ENCODE assay signal across 1 cellular context in genomic region chr20:4720121-4720976, GRCh38.
A peak's percentile ranks its signal among the peaks of the same experiment; 100 is the strongest.
TF ChIP-seq lines count a peak whose summit lies in the region.

No MANE protein-coding gene starts in this region.

TF ChIP-seq in GM12878, 131 proteins besides CTCF, POLR2A, EP300 and RAD21 (continued from another document and continues in another):
- TF ChIP-seq NKRF (conservative IDR thresholded peaks at IDR 0.05) (no peak), IRF4 (IDR thresholded peaks at IDR 0.05; ENCODE audit: low read depth, low read length) (peak; percentile 82; the same call in 1 of the 2 replicates), PAX5 (IDR thresholded peaks at IDR 0.05; ENCODE audit: borderline replicate concordance, low read depth, low read length) (no peak), BCL11A (IDR thresholded peaks at IDR 0.05; ENCODE audit: low read depth, low read length) (peak; percentile 48; the same call in 1 of the 2 replicates), SP1 (IDR thresholded peaks at IDR 0.05; ENCODE audit: low read depth, low read length) (peak; percentile 76), HSF1 (IDR thresholded peaks at IDR 0.05; ENCODE audit: low read depth, low read length) (no peak), SUPT20H (IDR thresholded peaks at IDR 0.05; ENCODE audit: borderline replicate concordance, control insufficient read depth, low read depth, low read length) (no peak), GABPA (IDR thresholded peaks at IDR 0.05; ENCODE audit: low read depth) (no peak; the same call in 1 of the 2 replicates), FOXM1 (IDR thresholded peaks at IDR 0.05; ENCODE audit: low read depth, low read length) (peak; percentile 79), NBN (IDR thresholded peaks at IDR 0.05) (peak; percentile 91), TCF3 (IDR thresholded peaks at IDR 0.05; ENCODE audit: borderline replicate concordance, insufficient read depth, low read depth, low read length) (no peak), MYC (IDR thresholded peaks at IDR 0.05; ENCODE audit: insufficient read depth, insufficient read length, insufficient replicate concordance, low read length, severe bottlenecking) (no peak), SMC3 (IDR thresholded peaks at IDR 0.05; ENCODE audit: borderline replicate concordance, low read length) (peak; percentile 100), IKZF2 (IDR thresholded peaks at IDR 0.05) (peak; percentile 51 to 61; a peak in 3 of 4 replicates), KDM1A (IDR thresholded peaks at IDR 0.05; ENCODE audit: borderline replicate concordance) (no peak), SIX5 (IDR thresholded peaks at IDR 0.05; ENCODE audit: low read depth, low read length, severe bottlenecking) (no peak), RELB (IDR thresholded peaks at IDR 0.05; ENCODE audit: low read depth) (peak; percentile 80), TCF7 (IDR thresholded peaks at IDR 0.05; ENCODE audit: borderline replicate concordance) (0 out of 2 replicates have a peak, but pooled peaks have one; percentile 16), CREB1 (IDR thresholded peaks at IDR 0.05; ENCODE audit: low read depth) (peak; percentile 29; the same call in 1 of the 2 replicates), NFIC (IDR thresholded peaks at IDR 0.05; ENCODE audit: low read depth, low read length) (peak; percentile 85), MTA2 (IDR thresholded peaks at IDR 0.05; ENCODE audit: low read depth) (no peak; the same call in 1 of the 2 replicates), CHD2 (IDR thresholded peaks at IDR 0.05; ENCODE audit: borderline replicate concordance, low read depth, low read length) (no peak), SMARCA5 (IDR thresholded peaks at IDR 0.05) (no peak; the same call in 1 of the 2 replicates), RELA (IDR thresholded peaks at IDR 0.05; ENCODE audit: borderline replicate concordance, partially characterized antibody) (no peak), ZNF24 (IDR thresholded peaks at IDR 0.05) (no peak), SPI1 (IDR thresholded peaks at IDR 0.05; ENCODE audit: borderline replicate concordance, insufficient read depth, low read depth, low read length) (peak; percentile 93), ZZZ3 (IDR thresholded peaks at IDR 0.05; ENCODE audit: control insufficient read depth, insufficient read length, low read depth) (no peak), TBL1XR1 (IDR thresholded peaks at IDR 0.05; ENCODE audit: low read depth, low read length) (peak; percentile 29; the same call in 1 of the 2 replicates), ZNF207 (IDR thresholded peaks at IDR 0.05; ENCODE audit: borderline replicate concordance) (peak; percentile 53; the same call in 1 of the 2 replicates), SREBF1 (IDR thresholded peaks at IDR 0.05; ENCODE audit: low read length) (no peak), NFYA (IDR thresholded peaks at IDR 0.05; ENCODE audit: borderline replicate concordance, low read depth, low read length) (no peak), MEF2A (IDR thresholded peaks at IDR 0.05; ENCODE audit: insufficient read depth, low read depth, low read length) (peak; percentile 82), ZNF384 (IDR thresholded peaks at IDR 0.05; ENCODE audit: borderline replicate concordance, low read depth, low read length) (peak; percentile 98), MTA3 (IDR thresholded peaks at IDR 0.05; ENCODE audit: borderline replicate concordance, low read length) (no peak; the same call in 1 of the 2 replicates), YY1 (IDR thresholded peaks at IDR 0.05; ENCODE audit: low read depth, low read length) (peak; percentile 86), LARP7 (IDR thresholded peaks at IDR 0.05) (no peak), NRF1 (conservative IDR thresholded peaks at IDR 0.05; ENCODE audit: low read depth, low read length) (no peak)
- TF ChIP-seq, protein P1, sequence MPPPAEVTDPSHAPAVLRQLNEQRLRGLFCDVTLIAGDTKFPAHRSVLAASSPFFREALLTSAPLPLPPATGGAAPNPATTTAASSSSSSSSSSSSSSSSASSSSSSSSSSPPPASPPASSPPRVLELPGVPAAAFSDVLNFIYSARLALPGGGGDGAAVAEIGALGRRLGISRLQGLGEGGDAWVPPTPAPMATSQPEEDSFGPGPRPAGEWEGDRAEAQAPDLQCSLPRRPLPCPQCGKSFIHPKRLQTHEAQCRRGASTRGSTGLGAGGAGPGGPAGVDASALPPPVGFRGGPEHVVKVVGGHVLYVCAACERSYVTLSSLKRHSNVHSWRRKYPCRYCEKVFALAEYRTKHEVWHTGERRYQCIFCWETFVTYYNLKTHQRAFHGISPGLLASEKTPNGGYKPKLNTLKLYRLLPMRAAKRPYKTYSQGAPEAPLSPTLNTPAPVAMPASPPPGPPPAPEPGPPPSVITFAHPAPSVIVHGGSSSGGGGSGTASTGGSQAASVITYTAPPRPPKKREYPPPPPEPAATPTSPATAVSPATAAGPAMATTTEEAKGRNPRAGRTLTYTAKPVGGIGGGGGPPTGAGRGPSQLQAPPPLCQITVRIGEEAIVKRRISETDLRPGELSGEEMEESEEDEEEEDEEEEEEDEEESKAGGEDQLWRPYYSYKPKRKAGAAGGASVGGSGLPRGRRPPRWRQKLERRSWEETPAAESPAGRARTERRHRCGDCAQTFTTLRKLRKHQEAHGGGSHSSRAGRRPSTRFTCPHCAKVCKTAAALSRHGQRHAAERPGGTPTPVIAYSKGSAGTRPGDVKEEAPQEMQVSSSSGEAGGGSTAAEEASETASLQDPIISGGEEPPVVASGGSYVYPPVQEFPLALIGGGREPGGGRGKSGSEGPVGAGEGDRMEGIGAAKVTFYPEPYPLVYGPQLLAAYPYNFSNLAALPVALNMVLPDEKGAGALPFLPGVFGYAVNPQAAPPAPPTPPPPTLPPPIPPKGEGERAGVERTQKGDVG (CRISPR knock-in tag; IDR thresholded peaks at IDR 0.05) = no peak
- TF ChIP-seq, protein P2, sequence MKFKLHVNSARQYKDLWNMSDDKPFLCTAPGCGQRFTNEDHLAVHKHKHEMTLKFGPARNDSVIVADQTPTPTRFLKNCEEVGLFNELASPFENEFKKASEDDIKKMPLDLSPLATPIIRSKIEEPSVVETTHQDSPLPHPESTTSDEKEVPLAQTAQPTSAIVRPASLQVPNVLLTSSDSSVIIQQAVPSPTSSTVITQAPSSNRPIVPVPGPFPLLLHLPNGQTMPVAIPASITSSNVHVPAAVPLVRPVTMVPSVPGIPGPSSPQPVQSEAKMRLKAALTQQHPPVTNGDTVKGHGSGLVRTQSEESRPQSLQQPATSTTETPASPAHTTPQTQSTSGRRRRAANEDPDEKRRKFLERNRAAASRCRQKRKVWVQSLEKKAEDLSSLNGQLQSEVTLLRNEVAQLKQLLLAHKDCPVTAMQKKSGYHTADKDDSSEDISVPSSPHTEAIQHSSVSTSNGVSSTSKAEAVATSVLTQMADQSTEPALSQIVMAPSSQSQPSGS (IDR thresholded peaks at IDR 0.05; ENCODE audit: low read length) = peak; percentile 66; the same call in 1 of the 2 replicates
- TF ChIP-seq, protein P3, sequence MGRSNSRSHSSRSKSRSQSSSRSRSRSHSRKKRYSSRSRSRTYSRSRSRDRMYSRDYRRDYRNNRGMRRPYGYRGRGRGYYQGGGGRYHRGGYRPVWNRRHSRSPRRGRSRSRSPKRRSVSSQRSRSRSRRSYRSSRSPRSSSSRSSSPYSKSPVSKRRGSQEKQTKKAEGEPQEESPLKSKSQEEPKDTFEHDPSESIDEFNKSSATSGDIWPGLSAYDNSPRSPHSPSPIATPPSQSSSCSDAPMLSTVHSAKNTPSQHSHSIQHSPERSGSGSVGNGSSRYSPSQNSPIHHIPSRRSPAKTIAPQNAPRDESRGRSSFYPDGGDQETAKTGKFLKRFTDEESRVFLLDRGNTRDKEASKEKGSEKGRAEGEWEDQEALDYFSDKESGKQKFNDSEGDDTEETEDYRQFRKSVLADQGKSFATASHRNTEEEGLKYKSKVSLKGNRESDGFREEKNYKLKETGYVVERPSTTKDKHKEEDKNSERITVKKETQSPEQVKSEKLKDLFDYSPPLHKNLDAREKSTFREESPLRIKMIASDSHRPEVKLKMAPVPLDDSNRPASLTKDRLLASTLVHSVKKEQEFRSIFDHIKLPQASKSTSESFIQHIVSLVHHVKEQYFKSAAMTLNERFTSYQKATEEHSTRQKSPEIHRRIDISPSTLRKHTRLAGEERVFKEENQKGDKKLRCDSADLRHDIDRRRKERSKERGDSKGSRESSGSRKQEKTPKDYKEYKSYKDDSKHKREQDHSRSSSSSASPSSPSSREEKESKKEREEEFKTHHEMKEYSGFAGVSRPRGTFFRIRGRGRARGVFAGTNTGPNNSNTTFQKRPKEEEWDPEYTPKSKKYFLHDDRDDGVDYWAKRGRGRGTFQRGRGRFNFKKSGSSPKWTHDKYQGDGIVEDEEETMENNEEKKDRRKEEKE (IDR thresholded peaks at IDR 0.05) = no peak
- TF ChIP-seq, protein P4, sequence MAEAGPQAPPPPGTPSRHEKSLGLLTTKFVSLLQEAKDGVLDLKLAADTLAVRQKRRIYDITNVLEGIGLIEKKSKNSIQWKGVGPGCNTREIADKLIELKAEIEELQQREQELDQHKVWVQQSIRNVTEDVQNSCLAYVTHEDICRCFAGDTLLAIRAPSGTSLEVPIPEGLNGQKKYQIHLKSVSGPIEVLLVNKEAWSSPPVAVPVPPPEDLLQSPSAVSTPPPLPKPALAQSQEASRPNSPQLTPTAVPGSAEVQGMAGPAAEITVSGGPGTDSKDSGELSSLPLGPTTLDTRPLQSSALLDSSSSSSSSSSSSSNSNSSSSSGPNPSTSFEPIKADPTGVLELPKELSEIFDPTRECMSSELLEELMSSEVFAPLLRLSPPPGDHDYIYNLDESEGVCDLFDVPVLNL (IDR thresholded peaks at IDR 0.05; ENCODE audit: low read depth, low read length) = no peak
- TF ChIP-seq, protein P5, sequence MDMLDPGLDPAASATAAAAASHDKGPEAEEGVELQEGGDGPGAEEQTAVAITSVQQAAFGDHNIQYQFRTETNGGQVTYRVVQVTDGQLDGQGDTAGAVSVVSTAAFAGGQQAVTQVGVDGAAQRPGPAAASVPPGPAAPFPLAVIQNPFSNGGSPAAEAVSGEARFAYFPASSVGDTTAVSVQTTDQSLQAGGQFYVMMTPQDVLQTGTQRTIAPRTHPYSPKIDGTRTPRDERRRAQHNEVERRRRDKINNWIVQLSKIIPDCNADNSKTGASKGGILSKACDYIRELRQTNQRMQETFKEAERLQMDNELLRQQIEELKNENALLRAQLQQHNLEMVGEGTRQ (IDR thresholded peaks at IDR 0.05; ENCODE audit: borderline replicate concordance, low read depth, low read length) = no peak
- TF ChIP-seq, protein P6, sequence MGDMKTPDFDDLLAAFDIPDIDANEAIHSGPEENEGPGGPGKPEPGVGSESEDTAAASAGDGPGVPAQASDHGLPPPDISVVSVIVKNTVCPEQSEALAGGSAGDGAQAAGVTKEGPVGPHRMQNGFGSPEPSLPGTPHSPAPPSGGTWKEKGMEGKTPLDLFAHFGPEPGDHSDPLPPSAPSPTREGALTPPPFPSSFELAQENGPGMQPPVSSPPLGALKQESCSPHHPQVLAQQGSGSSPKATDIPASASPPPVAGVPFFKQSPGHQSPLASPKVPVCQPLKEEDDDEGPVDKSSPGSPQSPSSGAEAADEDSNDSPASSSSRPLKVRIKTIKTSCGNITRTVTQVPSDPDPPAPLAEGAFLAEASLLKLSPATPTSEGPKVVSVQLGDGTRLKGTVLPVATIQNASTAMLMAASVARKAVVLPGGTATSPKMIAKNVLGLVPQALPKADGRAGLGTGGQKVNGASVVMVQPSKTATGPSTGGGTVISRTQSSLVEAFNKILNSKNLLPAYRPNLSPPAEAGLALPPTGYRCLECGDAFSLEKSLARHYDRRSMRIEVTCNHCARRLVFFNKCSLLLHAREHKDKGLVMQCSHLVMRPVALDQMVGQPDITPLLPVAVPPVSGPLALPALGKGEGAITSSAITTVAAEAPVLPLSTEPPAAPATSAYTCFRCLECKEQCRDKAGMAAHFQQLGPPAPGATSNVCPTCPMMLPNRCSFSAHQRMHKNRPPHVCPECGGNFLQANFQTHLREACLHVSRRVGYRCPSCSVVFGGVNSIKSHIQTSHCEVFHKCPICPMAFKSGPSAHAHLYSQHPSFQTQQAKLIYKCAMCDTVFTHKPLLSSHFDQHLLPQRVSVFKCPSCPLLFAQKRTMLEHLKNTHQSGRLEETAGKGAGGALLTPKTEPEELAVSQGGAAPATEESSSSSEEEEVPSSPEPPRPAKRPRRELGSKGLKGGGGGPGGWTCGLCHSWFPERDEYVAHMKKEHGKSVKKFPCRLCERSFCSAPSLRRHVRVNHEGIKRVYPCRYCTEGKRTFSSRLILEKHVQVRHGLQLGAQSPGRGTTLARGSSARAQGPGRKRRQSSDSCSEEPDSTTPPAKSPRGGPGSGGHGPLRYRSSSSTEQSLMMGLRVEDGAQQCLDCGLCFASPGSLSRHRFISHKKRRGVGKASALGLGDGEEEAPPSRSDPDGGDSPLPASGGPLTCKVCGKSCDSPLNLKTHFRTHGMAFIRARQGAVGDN (IDR thresholded peaks at IDR 0.05) = no peak
